11 cellular contexts compared by ENCODE assay signal in the genomic region with DNA sequence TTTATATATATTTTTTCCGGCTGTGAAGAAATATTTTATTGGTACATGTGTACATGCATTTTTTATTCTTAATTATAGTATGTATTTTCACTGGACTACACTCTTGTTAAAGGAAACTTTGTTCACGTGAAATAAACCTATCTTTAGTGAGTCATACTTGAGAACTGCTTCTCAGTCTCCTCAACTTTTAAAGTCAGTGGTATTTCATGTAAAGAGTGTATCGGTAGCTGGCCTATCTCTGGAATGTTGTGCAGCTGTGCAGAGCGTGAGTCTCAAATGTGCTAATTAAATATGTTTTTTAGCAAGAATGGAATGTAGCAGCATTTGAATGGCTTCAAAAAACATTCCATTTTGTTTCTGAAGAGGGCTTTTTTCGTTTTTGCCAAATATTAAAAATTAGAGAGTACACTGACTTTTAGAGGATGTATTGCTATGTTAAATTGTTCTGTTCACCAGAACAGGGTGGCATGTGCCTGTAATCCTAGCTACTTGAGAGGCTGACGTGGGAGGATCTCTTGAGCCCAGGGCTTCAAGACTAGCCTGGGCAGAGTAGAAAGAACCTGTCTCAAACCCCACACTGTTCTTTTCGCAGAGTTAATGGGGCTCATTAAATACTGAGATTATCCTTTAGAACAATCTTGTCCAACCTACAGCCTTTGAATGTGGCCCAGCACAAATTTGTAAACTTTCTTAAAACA. TPM values are rescaled to one million over a fixed set of nuclear protein-coding genes. Genes with fewer than 3 reads are reported as not detected.
DNase-seq lines count a peak whose midpoint lies in the region; ATAC-seq and TF ChIP-seq lines count a peak whose summit lies in the region.
"Had no signal": no experiment of that assay in that cellular context is flagged by ENCODE, and none has a peak within 500 bp of the region (broad histone marks: within the 10 kb centered on the region; RNA-seq: fewer than 3 reads in every experiment).

No MANE protein-coding gene starts in this region.

- H3K9me3 Mint-ChIP-seq in brain, result no peaks in the 10 kb centered on the region
- H3K9me3 Mint-ChIP-seq: activated T-cell treated with anti-CD3 and anti-CD28 coated beads, Interleukin-2, amount 50 U/mL, for 72 hours; neural crest cell had no signal

- peak; percentile 65 for DNase-seq in HS-27A (ENCODE audit: low read depth)
- peak; percentile 48 for DNase-seq in left kidney (ENCODE audit: low read depth, low spot score)
- no peak for DNase-seq in tibial artery
- DNase-seq in NCI-H2171 treated with DMSO at 0.1 percent for 48 hours (lab: John Stamatoyannopoulos, UW), result no peak
- DNase-seq in DMS153 treated with DMSO at 0.1 percent for 48 hours (lab: John Stamatoyannopoulos, UW; ENCODE audit: unreplicated experiment), result no peak
- no peak for DNase-seq in caudate nucleus (lab: John Stamatoyannopoulos, UW)
- DNase-seq: activated T-cell treated with anti-CD3 and anti-CD28 coated beads, Interleukin-2, amount 50 U/mL, for 72 hours; NCI-H1930 had no signal

- no peaks in the 10 kb centered on the region for H3K27me3 ChIP-seq in tibial artery

- no peak overlapping the region for H3K4me3 ChIP-seq in tibial artery

- H3K36me3 ChIP-seq in tibial artery, result no peaks in the 10 kb centered on the region

- peak overlapping the region in 3 of 5 experiments; percentile 27 to 72 (median 63) for H3K4me3 Mint-ChIP-seq in brain
- H3K4me3 Mint-ChIP-seq: activated T-cell treated with anti-CD3 and anti-CD28 coated beads, Interleukin-2, amount 50 U/mL, for 72 hours; neural crest cell had no signal

- H3K27ac Mint-ChIP-seq in brain, result peak overlapping the region in 3 of 5 experiments; percentile 49 to 88 (median 66)
- H3K27ac Mint-ChIP-seq: activated T-cell treated with anti-CD3 and anti-CD28 coated beads, Interleukin-2, amount 50 U/mL, for 72 hours had no signal

- H3K4me1 Mint-ChIP-seq in brain, result peaks cover 77% of the 10 kb centered on the region

- H3K27ac ChIP-seq in tibial artery (peak overlapping the region; percentile 52 to 55), caudate nucleus (ENCODE audit: low read depth, low read length) (no peak overlapping the region)

- ATAC-seq in GM18511 (IDR thresholded peaks at IDR 0.05; ENCODE audit: unreplicated experiment), result no peak
- ATAC-seq: activated T-cell treated with anti-CD3 and anti-CD28 coated beads, Interleukin-2, amount 50 U/mL, for 72 hours had no signal

- TF ChIP-seq CTCF in brain (conservative IDR thresholded peaks at IDR 0.05), result no peak
- no peak for TF ChIP-seq CTCF in tibial artery (IDR thresholded peaks at IDR 0.05)

- H3K27me3 Mint-ChIP-seq in brain, result no peaks in the 10 kb centered on the region

- H3K9me3 ChIP-seq in tibial artery, result no peaks in the 10 kb centered on the region

- intact Hi-C loops in tibial artery (cut with DNase I; ENCODE audit: low total_unique reads), result no loop called here

- peaks cover 4 to 81% (median 30%) of the 10 kb centered on the region in 4 donors for H3K4me1 ChIP-seq in tibial artery

- H3K36me3 Mint-ChIP-seq in brain, result peaks cover 17% of the 10 kb centered on the region

RNA-seq across cellular contexts. Expression of a gene that starts 14.3 kb away (rescaled TPM):
- polyA plus RNA-seq in brain (ENCODE audit: insufficient read depth, low read depth, low replicate concordance), result 128 TPM

Comparison
In these comparisons a context has a peak if more than half of its experiments do, and no peak if none do; other contexts are left out.
1. DNase-seq: peak in HS-27A (single experiment) and left kidney (single experiment); none in tibial artery (0 of 2), NCI-H2171 treated with DMSO at 0.1 percent for 48 hours (single experiment), DMS153 treated with DMSO at 0.1 percent for 48 hours (single experiment) and caudate nucleus (0 of 61).